ENCODE assay signal across 8 cellular contexts in the genomic region with DNA sequence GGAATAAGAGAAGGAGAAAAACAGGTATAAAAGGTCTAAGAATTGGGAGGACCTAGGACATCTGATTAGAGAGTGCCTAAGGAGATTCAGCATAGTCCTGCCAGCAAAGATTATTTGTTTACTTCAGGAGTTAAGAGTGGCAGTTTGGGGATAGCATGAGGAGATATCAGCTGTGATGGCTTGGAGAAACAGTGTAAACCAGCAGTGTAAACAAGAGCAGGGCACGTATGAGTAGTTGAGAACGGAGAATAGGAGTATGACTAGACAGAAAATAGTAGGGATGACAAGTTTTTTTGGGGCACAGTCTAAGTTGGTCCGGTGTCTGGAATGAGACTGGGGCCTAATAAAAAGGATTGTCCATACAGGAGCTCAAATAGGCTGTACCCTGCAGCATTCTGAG. TPM values are rescaled to one million over a fixed set of nuclear protein-coding genes. Genes with fewer than 3 reads are reported as not detected.
DNase-seq lines count a peak whose midpoint lies in the region; ATAC-seq, FAIRE-seq and TF ChIP-seq lines count a peak whose summit lies in the region.
"Not testable (repeated sequence)": the region's sequence is repeated elsewhere in the genome, so short reads cannot be mapped to it uniquely, and the experiment has no call there.
"Had no signal": no experiment of that assay in that cellular context is flagged by ENCODE, and none has a peak within 500 bp of the region (broad histone marks: within the 10 kb centered on the region; RNA-seq: fewer than 3 reads in every experiment).

No MANE protein-coding gene starts in this region.

- not testable (repeated sequence) for H3K4me2 ChIP-seq in K562 (ENCODE audit: insufficient read depth, low read length)

- not testable (repeated sequence) for H2AFZ ChIP-seq in K562 (ENCODE audit: low read depth, low read length)

- H3K9me3 Mint-ChIP-seq in Caco-2 (ENCODE audit: unreplicated experiment) (peaks cover 17% of the 10 kb centered on the region), endodermal cell (peaks cover 24% of the 10 kb centered on the region)
- H3K9me3 Mint-ChIP-seq in HFFc6; memory B cell; neural crest cell; osteocyte (ENCODE audit: unreplicated experiment): not testable (repeated sequence)

- H3K4me3 Mint-ChIP-seq in Caco-2 (ENCODE audit: unreplicated experiment) = peak overlapping the region; percentile 89
- not testable (repeated sequence) for H3K4me3 Mint-ChIP-seq in HFFc6; neural crest cell; osteocyte (ENCODE audit: unreplicated experiment)
- H3K4me3 Mint-ChIP-seq in endodermal cell = peak overlapping the region; percentile 93
- peak overlapping the region; percentile 4 for H3K4me3 Mint-ChIP-seq in memory B cell

- H3K9ac ChIP-seq in K562 (ENCODE audit: insufficient read depth in 1 of 2, low read depth in 2 of 2, low read length in 2 of 2); endodermal cell (ENCODE audit: extremely low read depth, low read length, poor library complexity, severe bottlenecking): not testable (repeated sequence)

- not testable (repeated sequence) for H3K36me3 ChIP-seq in Caco-2 (ENCODE audit: control insufficient read depth, insufficient read depth, low read length); K562 (ENCODE audit: control insufficient read depth, insufficient read depth, low read length); endodermal cell (ENCODE audit: control insufficient read depth, insufficient read depth, low read length)

- in situ Hi-C loops in K562 (cut with MboI) = not testable (repeated sequence)

- H3K36me3 Mint-ChIP-seq in Caco-2 (ENCODE audit: insufficient read depth, unreplicated experiment) = peaks cover 62% of the 10 kb centered on the region
- H3K36me3 Mint-ChIP-seq in HFFc6 (ENCODE audit: low read depth); memory B cell; neural crest cell (ENCODE audit: low read depth); osteocyte (ENCODE audit: unreplicated experiment): not testable (repeated sequence)
- H3K36me3 Mint-ChIP-seq in endodermal cell (ENCODE audit: low read depth) = peaks cover 11% of the 10 kb centered on the region

- POLR2A ChIA-PET in Caco-2 (lab: Charles Lee); K562 (lab: Yijun Ruan, JAX): not testable (repeated sequence)

- WGBS in K562 (ENCODE audit: insufficient coverage, low coverage, missing lambda C conversion rate) = 27% methylated on average over 3 of the region's 3 CpGs
- 60 to 75% methylated on average over 1 to 3 of the region's 3 CpGs for WGBS in endodermal cell (ENCODE audit: insufficient coverage in 1 of 2, insufficient read length in 1 of 2), 2 experiments

- H3K79me2 ChIP-seq in K562 (ENCODE audit: control insufficient read depth, insufficient read depth, low read length) = peaks cover 17% of the 10 kb centered on the region

- H3K27me3 Mint-ChIP-seq in Caco-2 (ENCODE audit: insufficient read depth, unreplicated experiment); HFFc6 (ENCODE audit: insufficient read depth); memory B cell; neural crest cell (ENCODE audit: low read depth); osteocyte (ENCODE audit: unreplicated experiment): not testable (repeated sequence)
- peaks cover 18% of the 10 kb centered on the region for H3K27me3 Mint-ChIP-seq in endodermal cell (ENCODE audit: insufficient read depth)

- TF ChIP-seq EP300 in K562 (IDR thresholded peaks at IDR 0.05; ENCODE audit: low read length) = not testable (repeated sequence)

- not testable (repeated sequence) for H4K20me1 ChIP-seq in K562 (replicated peaks; ENCODE audit: control insufficient read depth, insufficient read depth, low read length)

- CTCF ChIA-PET in Caco-2 (lab: Charles Lee); K562 (lab: Yijun Ruan, JAX; ENCODE audit: low intra/inter-chr PET ratio): not testable (repeated sequence)

- not testable (repeated sequence) for H3K4me3 ChIP-seq in Caco-2 (ENCODE audit: low read depth, low read length); K562; endodermal cell (ENCODE audit: low read length)

- H3K4me1 Mint-ChIP-seq in Caco-2 (ENCODE audit: low read depth, unreplicated experiment) = peaks cover 63% of the 10 kb centered on the region
- H3K4me1 Mint-ChIP-seq in HFFc6 (ENCODE audit: low read depth) = peaks cover 28% of the 10 kb centered on the region
- H3K4me1 Mint-ChIP-seq in endodermal cell = peaks cover 31% of the 10 kb centered on the region
- peaks cover 14% of the 10 kb centered on the region for H3K4me1 Mint-ChIP-seq in memory B cell
- H3K4me1 Mint-ChIP-seq in neural crest cell = peaks cover 14% of the 10 kb centered on the region
- H3K4me1 Mint-ChIP-seq in osteocyte (ENCODE audit: unreplicated experiment) = peaks cover 33% of the 10 kb centered on the region

- not testable (repeated sequence) for TF ChIP-seq POLR2A in K562 (conservative IDR thresholded peaks at IDR 0.05)

- not testable (repeated sequence) for H3K27me3 ChIP-seq in Caco-2 (replicated peaks; ENCODE audit: control insufficient read depth, insufficient read depth, low read length); K562 (ENCODE audit: control insufficient read depth in 2 of 2, insufficient read depth in 2 of 2, low read length in 2 of 2); endodermal cell (ENCODE audit: control insufficient read depth, insufficient read depth, low read length, poor library complexity, severe bottlenecking)

- BruUV-seq in Caco-2 (replicated peaks; lab: Mats Ljungman, UMichigan) = TSS peak; percentile 66
- not testable (repeated sequence) for BruUV-seq in K562 (replicated peaks; lab: Mats Ljungman, UMichigan)

- not testable (repeated sequence) for DNase-seq in Caco-2; HFFc6; K562 (ENCODE audit: extremely low read depth in 1 of 4, low spot score in 3 of 4); endodermal cell; memory B cell (ENCODE audit: low spot score in 2 of 2); neural crest cell (ENCODE audit: low read depth, low spot score); osteocyte (ENCODE audit: extremely low spot score, unreplicated experiment)

- intact Hi-C loops in Caco-2 (cut with micrococcal nuclease; ENCODE audit: unreplicated experiment); K562 (cut with micrococcal nuclease): not testable (repeated sequence)

- H3K9me3 ChIP-seq in Caco-2; K562 (replicated peaks; ENCODE audit: control insufficient read depth, insufficient read depth, low read depth, low read length); endodermal cell (ENCODE audit: control insufficient read depth, low read length): not testable (repeated sequence)

- H3K4me1 ChIP-seq in Caco-2 = peaks cover 22% of the 10 kb centered on the region
- peaks cover 8 to 21% of the 10 kb centered on the region in 2 experiments; a peak in 4 of 5 replicates for H3K4me1 ChIP-seq in K562 (replicated peaks in 1 of 2; ENCODE audit: control insufficient read depth in 2 of 2, insufficient read depth in 2 of 2, low read length in 2 of 2)
- H3K4me1 ChIP-seq in endodermal cell (ENCODE audit: control insufficient read depth, insufficient read depth, low read length) = not testable (repeated sequence)

- not testable (repeated sequence) for ATAC-seq in K562; memory B cell (ENCODE audit: low read depth)

- not testable (repeated sequence) for TF ChIP-seq RAD21 in K562 (CRISPR knock-in tag; conservative IDR thresholded peaks at IDR 0.05 in 1 of 2, IDR thresholded peaks at IDR 0.05 in 1 of 2)

- H3K27ac ChIP-seq in K562 (ENCODE audit: extremely low read depth, low read depth, low read length); endodermal cell (ENCODE audit: low read depth, low read length): not testable (repeated sequence)

- not testable (repeated sequence) for FAIRE-seq in K562 (lab: Jason Lieb, UNC)

- H3K9me1 ChIP-seq in K562 (ENCODE audit: control insufficient read depth, insufficient read depth, low read length) = not testable (repeated sequence)

- peak overlapping the region; percentile 83 for H3K27ac Mint-ChIP-seq in Caco-2 (ENCODE audit: unreplicated experiment)
- peak overlapping the region; percentile 3; the same call in 1 of the 2 replicates for H3K27ac Mint-ChIP-seq in HFFc6
- peak overlapping the region; percentile 73 for H3K27ac Mint-ChIP-seq in endodermal cell
- H3K27ac Mint-ChIP-seq in memory B cell = not testable (repeated sequence)
- H3K27ac Mint-ChIP-seq in neural crest cell (ENCODE audit: unreplicated experiment) = peak overlapping the region; percentile 72
- H3K27ac Mint-ChIP-seq in osteocyte (ENCODE audit: unreplicated experiment) = peak overlapping the region; percentile 73

- TF ChIP-seq CTCF in Caco-2 (IDR thresholded peaks at IDR 0.05; ENCODE audit: insufficient read depth in 1 of 2, low read depth in 1 of 2, low read length in 1 of 2, severe bottlenecking in 1 of 2, unreplicated experiment in 1 of 2); HFFc6 (IDR thresholded peaks at IDR 0.05); K562 (IDR thresholded peaks at IDR 0.05 in 2 of 3, conservative IDR thresholded peaks at IDR 0.05 in 1 of 3; ENCODE audit: insufficient read depth in 2 of 3, low read depth in 1 of 3, low read length in 3 of 3); endodermal cell (conservative IDR thresholded peaks at IDR 0.05); neural crest cell (conservative IDR thresholded peaks at IDR 0.05); osteocyte (IDR thresholded peaks at IDR 0.05): not testable (repeated sequence)

RNA-seq across cellular contexts. Expression of gene TMEM160, which starts 2.1 kb away (rescaled TPM):
- total RNA-seq in Caco-2 (2022) (86.5 and 91.7 TPM in 2 replicates), K562 (2014; rRNA removed) (95.2 and 166 TPM in 2 replicates), K562 (2014; rRNA removed; fragmentation: Illumina TruSeq; extraction: Trizol) (0.64 and 2.4 TPM in 2 replicates), K562 (2015; rRNA removed; fragmentation: Illumina TruSeq; extraction: Trizol) (2.4 and 4.4 TPM in 2 replicates), K562 (2021) (77.6 and 79.5 TPM in 2 replicates), endodermal cell (10 to 100 TPM; 61.8 to 69.5 TPM), neural crest cell (51.1 and 57.5 TPM in 2 replicates), osteocyte (35.2 and 41.4 TPM in 2 replicates)
- 10 to 100 TPM; 44.2 to 55.1 (median 49.3) TPM for total RNA-seq in HFFc6 (2021; fragmentation: NEBNext Ultra II Directional; extraction: Animal tissue kit (Norgen Biotek cat#: 25700))
- total RNA-seq in K562 (2011; cell fraction: chromatin; rRNA removed; ENCODE audit: low replicate concordance) = 1.5 and 6.1 TPM in 2 replicates
- total RNA-seq in K562 (2011; cell fraction: nucleolus; rRNA removed) = 30.7 and 31.5 TPM in 2 replicates
- 10.5 and 11.2 TPM in 2 replicates for total RNA-seq in K562 (2011; cell fraction: nucleoplasm; rRNA removed)
- polyA plus RNA-seq in K562 (2011; rRNA removed) (8.7 and 14.0 TPM in 2 replicates), K562 (2014; fragmentation: Illumina TruSeq; extraction: Trizol) (1.4 TPM in 1 of 2 replicates, not detected in the other), K562 (2014; fragmentation: Nextera tagmentation; extraction: Ambion mirVana) (under 1 TPM; 0.10 to 0.25 TPM), K562 (2014; rRNA removed) (85.9 and 90.7 TPM in 2 replicates)
- polyA plus RNA-seq in K562 (2011; cell fraction: cytosol; rRNA removed) = 44.0 and 160 TPM in 2 replicates
- polyA plus RNA-seq in K562 (2011; cell fraction: nucleus; rRNA removed) = 12.9 and 22.9 TPM in 2 replicates
- polyA plus RNA-seq in K562 (2012) = 30.2 and 35.3 TPM in 2 replicates
- polyA minus RNA-seq in K562 (2011; rRNA and poly(A)+ RNA removed) = 0.69 and 0.74 TPM in 2 replicates
- 9.9 and 19.5 TPM in 2 replicates for polyA minus RNA-seq in K562 (2011; cell fraction: cytosol; rRNA and poly(A)+ RNA removed)
- polyA minus RNA-seq in K562 (2011; cell fraction: nucleus; rRNA and poly(A)+ RNA removed) = 7.0 and 7.9 TPM in 2 replicates
- 44.2 TPM for polyA plus RNA-seq in endodermal cell (2013, experiment 1 of 2)
- 34.1 TPM for polyA plus RNA-seq in endodermal cell (2013, experiment 2 of 2)

RNA-seq across cellular contexts. Expression of gene NPAS1, which starts 30.9 kb away (rescaled TPM):
- total RNA-seq in Caco-2 (2022) = 1.8 and 2.8 TPM in 2 replicates
- total RNA-seq in HFFc6 (2021; fragmentation: NEBNext Ultra II Directional; extraction: Animal tissue kit (Norgen Biotek cat#: 25700)) = 10 to 100 TPM in 1 of 6 experiments, 1 to 10 TPM in 5; 2.2 to 11.5 (median 3.6) TPM
- 1.2 and 8.1 TPM in 2 replicates for total RNA-seq in K562 (2011; cell fraction: chromatin; rRNA removed; ENCODE audit: low replicate concordance)
- 4.9 and 6.5 TPM in 2 replicates for total RNA-seq in K562 (2011; cell fraction: nucleolus; rRNA removed)
- 2.3 and 3.4 TPM in 2 replicates for total RNA-seq in K562 (2011; cell fraction: nucleoplasm; rRNA removed)
- total RNA-seq in K562 (2014; rRNA removed) = 1.2 and 2.0 TPM in 2 replicates
- 0.13 and 0.58 TPM in 2 replicates for total RNA-seq in K562 (2014; rRNA removed; fragmentation: Illumina TruSeq; extraction: Trizol)
- total RNA-seq in K562 (2015; rRNA removed; fragmentation: Illumina TruSeq; extraction: Trizol) = 2.5 and 2.9 TPM in 2 replicates
- total RNA-seq in K562 (2021) = 5.2 and 5.3 TPM in 2 replicates
- polyA plus RNA-seq in K562 (2011; rRNA removed) = 1.6 and 2.4 TPM in 2 replicates
- 3.2 and 9.4 TPM in 2 replicates for polyA plus RNA-seq in K562 (2011; cell fraction: cytosol; rRNA removed)
- polyA plus RNA-seq in K562 (2011; cell fraction: nucleus; rRNA removed) = 6.0 and 12.1 TPM in 2 replicates
- 6.3 and 16.7 TPM in 2 replicates for polyA plus RNA-seq in K562 (2012)
- 1.2 and 3.2 TPM in 2 replicates for polyA plus RNA-seq in K562 (2014; fragmentation: Illumina TruSeq; extraction: Trizol)
- polyA plus RNA-seq in K562 (2014; fragmentation: Nextera tagmentation; extraction: Ambion mirVana) = not detected
- polyA plus RNA-seq in K562 (2014; rRNA removed) = 3.0 and 4.6 TPM in 2 replicates
- polyA minus RNA-seq in K562 (2011; rRNA and poly(A)+ RNA removed) = 0.39 and 0.77 TPM in 2 replicates
- 2.5 and 3.5 TPM in 2 replicates for polyA minus RNA-seq in K562 (2011; cell fraction: cytosol; rRNA and poly(A)+ RNA removed)
- 2.0 and 2.9 TPM in 2 replicates for polyA minus RNA-seq in K562 (2011; cell fraction: nucleus; rRNA and poly(A)+ RNA removed)
- total RNA-seq in endodermal cell = 1 to 10 TPM; 6.9 to 8.7 TPM
- polyA plus RNA-seq in endodermal cell (2013, experiment 1 of 2) = 3.6 TPM
- 5.1 TPM for polyA plus RNA-seq in endodermal cell (2013, experiment 2 of 2)
- total RNA-seq in neural crest cell = 1.5 and 1.9 TPM in 2 replicates
- 0.71 and 0.99 TPM in 2 replicates for total RNA-seq in osteocyte
- total RNA-seq: Daoy had no signal
